9 cellular contexts compared by ENCODE assay signal in the genomic region with DNA sequence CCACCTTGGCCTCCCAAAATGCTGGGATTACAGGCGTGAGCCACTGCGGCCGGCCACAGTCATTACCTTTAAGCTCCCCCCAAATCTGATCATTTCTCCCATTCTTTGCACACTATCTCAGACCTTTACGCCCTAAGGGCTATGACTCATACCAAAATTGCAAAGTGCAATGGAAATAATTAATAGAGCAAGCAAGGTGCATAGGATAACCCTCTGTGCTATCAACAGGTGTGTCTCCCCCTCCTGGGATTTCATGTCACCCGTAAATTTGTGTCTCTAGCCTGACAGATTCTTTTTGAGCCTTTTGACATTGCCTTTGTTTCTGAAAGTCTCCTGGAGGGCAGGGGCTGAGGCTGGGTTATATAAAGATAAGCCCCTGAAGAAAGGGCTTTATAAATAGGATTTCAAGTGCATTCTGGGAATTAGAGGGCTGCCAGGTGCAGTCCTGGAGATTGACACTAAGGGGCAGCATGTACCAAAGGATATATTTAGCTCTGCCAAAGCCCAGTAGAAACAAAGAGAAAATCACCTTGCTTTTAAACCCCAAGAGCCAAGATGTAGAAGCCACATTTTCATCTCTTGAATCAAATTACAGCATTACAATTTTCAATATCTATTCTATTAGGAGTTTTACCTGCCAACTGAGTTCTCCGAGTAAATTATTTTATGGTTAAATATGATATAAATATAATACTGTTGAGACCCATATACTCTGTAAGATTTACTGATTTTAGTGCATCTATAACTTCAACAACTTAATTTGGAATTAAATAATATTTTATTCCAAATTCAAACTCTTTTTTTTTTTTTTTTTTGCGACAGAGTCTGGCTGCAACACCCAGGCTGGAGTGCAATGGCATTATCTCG. TPM values are rescaled to one million over a fixed set of nuclear protein-coding genes. Genes with fewer than 3 reads are reported as not detected.
DNase-seq lines count a peak whose midpoint lies in the region; ATAC-seq and TF ChIP-seq lines count a peak whose summit lies in the region.
"Had no signal": no experiment of that assay in that cellular context is flagged by ENCODE, and none has a peak within 500 bp of the region (broad histone marks: within the 10 kb centered on the region; RNA-seq: fewer than 3 reads in every experiment).

No MANE protein-coding gene starts in this region.

- H3K4me1 Mint-ChIP-seq in activated CD4-positive, alpha-beta T cell treated with anti-CD3 and anti-CD28 coated beads for 36 hours = no peaks in the 10 kb centered on the region

- no peaks in the 10 kb centered on the region for H3K9me3 Mint-ChIP-seq in activated CD4-positive, alpha-beta T cell treated with anti-CD3 and anti-CD28 coated beads for 36 hours (ENCODE audit: low read depth)

- H3K27ac ChIP-seq in lower lobe of right lung = no peak overlapping the region

- H3K27me3 ChIP-seq in lower lobe of right lung (ENCODE audit: low read depth) = no peaks in the 10 kb centered on the region

- ATAC-seq in HG03060 (IDR thresholded peaks at IDR 0.05; ENCODE audit: low read depth, unreplicated experiment) = peak; percentile 57
- peak; percentile 74 for ATAC-seq in activated CD4-positive, alpha-beta T cell treated with anti-CD3 and anti-CD28 coated beads for 36 hours
- ATAC-seq in lower lobe of right lung = peak; percentile 85 to 89
- no peak for ATAC-seq in GM21825 (IDR thresholded peaks at IDR 0.05; ENCODE audit: unreplicated experiment)

- DNase-seq in DMS53 (lab: John Stamatoyannopoulos, UW) (peak; percentile 82), NCI-H524 treated with DMSO at 0.1 percent for 48 hours (lab: John Stamatoyannopoulos, UW) (peak; percentile 12), dedifferentiated amniotic fluid mesenchymal stem cell (ENCODE audit: extremely low spot score) (peak; percentile 66), lower lobe of right lung (no peak)
- DNase-seq in activated CD4-positive, alpha-beta T cell treated with anti-CD3 and anti-CD28 coated beads for 36 hours = peak; percentile 77
- peak; percentile 2 for DNase-seq in stimulated activated CD8-positive, alpha-beta memory T cell treated with anti-CD3 and anti-CD28 coated beads, Interleukin-12 subunit alpha, Interleukin-12 subunit beta, amount 100 ng/mL, for 4 hours (ENCODE audit: low read depth)

- CTCF ChIA-PET in activated CD4-positive, alpha-beta T cell treated with anti-CD3 and anti-CD28 coated beads for 36 hours (lab: Charles Lee) = interaction anchor here (0.6 to 1.8 kb wide), 15 partner anchors 9 to 1086 kb away, joined by 3 to 7 read pairs (median 3); a partner anchor contains a TSS

- H3K4me3 Mint-ChIP-seq in activated CD4-positive, alpha-beta T cell treated with anti-CD3 and anti-CD28 coated beads for 36 hours = no peak overlapping the region
- H3K4me3 Mint-ChIP-seq: activated naive CD8-positive, alpha-beta T cell had no signal

- H3K27ac Mint-ChIP-seq in activated CD4-positive, alpha-beta T cell treated with anti-CD3 and anti-CD28 coated beads for 36 hours = no peak overlapping the region
- H3K27ac Mint-ChIP-seq: activated naive CD8-positive, alpha-beta T cell had no signal

- intact Hi-C loops in activated CD4-positive, alpha-beta T cell treated with anti-CD3 and anti-CD28 coated beads for 36 hours (cut with DNase I, micrococcal nuclease) = loop anchor here (1.0 to 5.0 kb wide), 4 partner anchors 148 to 624 kb away; a partner anchor contains a TSS
- intact Hi-C loops in lower lobe of right lung (cut with DNase I) = no loop called here

- no peaks in the 10 kb centered on the region for H3K4me1 ChIP-seq in lower lobe of right lung

- no peaks in the 10 kb centered on the region for H3K36me3 ChIP-seq in lower lobe of right lung

- no peak overlapping the region for H3K4me3 ChIP-seq in lower lobe of right lung

- H3K27me3 Mint-ChIP-seq in activated CD4-positive, alpha-beta T cell treated with anti-CD3 and anti-CD28 coated beads for 36 hours = no peaks in the 10 kb centered on the region
- H3K27me3 Mint-ChIP-seq: activated naive CD8-positive, alpha-beta T cell had no signal

- no peaks in the 10 kb centered on the region for H3K36me3 Mint-ChIP-seq in activated CD4-positive, alpha-beta T cell treated with anti-CD3 and anti-CD28 coated beads for 36 hours (ENCODE audit: low read depth)
- H3K36me3 Mint-ChIP-seq: activated naive CD8-positive, alpha-beta T cell had no signal

- TF ChIP-seq CTCF in lower lobe of right lung (IDR thresholded peaks at IDR 0.05) = peak; percentile 77

- no peaks in the 10 kb centered on the region for H3K9me3 ChIP-seq in lower lobe of right lung

- POLR2A ChIA-PET in activated CD4-positive, alpha-beta T cell treated with anti-CD3 and anti-CD28 coated beads for 36 hours (lab: Charles Lee) = no interaction called here

RNA-seq across cellular contexts. Expression of a gene that starts 18.2 kb away (rescaled TPM):
- total RNA-seq in activated CD4-positive, alpha-beta T cell treated with anti-CD3 and anti-CD28 coated beads for 36 hours = 1 to 10 TPM; 1.3 to 2.1 TPM
- 1.2 TPM for total RNA-seq in lower lobe of right lung

RNA-seq across cellular contexts. Expression of a gene that starts 49.2 kb away (rescaled TPM):
- 1 to 10 TPM; 1.3 to 1.6 TPM for total RNA-seq in activated CD4-positive, alpha-beta T cell treated with anti-CD3 and anti-CD28 coated beads for 36 hours
- 5.9 TPM for total RNA-seq in lower lobe of right lung
